ENCODE assay signal across 16 cellular contexts in genomic region chr1:47865881-47866535, GRCh38.
"Had no signal": no experiment of that assay in that cellular context is flagged by ENCODE, and none has a peak within 500 bp of the region (broad histone marks: within the 10 kb centered on the region; RNA-seq: fewer than 3 reads in every experiment).

No MANE protein-coding gene starts in this region.

- H3K4me3 ChIP-seq: adrenal gland, spleen, upper lobe of right lung had no signal

- H3K27me3 ChIP-seq: adrenal gland, upper lobe of right lung had no signal

- H3K9me3 Mint-ChIP-seq: activated naive CD4-positive, alpha-beta T cell treated with anti-CD3 and anti-CD28 coated beads for 36 hours; activated T-helper 1 cell treated with anti-CD3 and anti-CD28 coated beads, Interleukin-12 subunit alpha, Interleukin-12 subunit beta, Interleukin-2, Interleukin-4 antibody, amounts not matched to agents 30 ng/mL and 10 ng/mL and 1 ng/mL, durations not matched to agents 14 hours and 24 hours and 36 hours had no signal

- H3K27me3 Mint-ChIP-seq: activated CD4-positive, alpha-beta T cell treated with anti-CD3 and anti-CD28 coated beads for 36 hours had no signal

- DNase-seq: activated CD4-positive, alpha-beta T cell treated with anti-CD3 and anti-CD28 coated beads for 36 hours; activated CD8-positive, alpha-beta T cell treated with anti-CD3 and anti-CD28 coated beads, Interleukin-2, amount 10 ng/mL, durations not matched to agents 7 days and 5 days; activated naive CD4-positive, alpha-beta T cell treated with anti-CD3 and anti-CD28 coated beads for 36 hours; adrenal gland; central memory CD4-positive, alpha-beta T cell; cortex of kidney; effector memory CD4-positive, alpha-beta T cell; mesenchymal stem cell; posterior cingulate gyrus; right cardiac atrium; spleen; stimulated activated CD4-positive, alpha-beta T cell treated with anti-CD3 and anti-CD28 coated beads, Interleukin-1b, Interleukin-23, amount 100 ng/mL, for 48 hours; stimulated activated naive CD4-positive, alpha-beta T cell; T-helper 9 cell; upper lobe of right lung had no signal

- H3K4me1 ChIP-seq: adrenal gland, spleen, upper lobe of right lung had no signal

- H3K27ac Mint-ChIP-seq: activated CD4-positive, alpha-beta T cell treated with anti-CD3 and anti-CD28 coated beads for 36 hours; activated CD8-positive, alpha-beta T cell treated with anti-CD3 and anti-CD28 coated beads, Interleukin-2, amount 10 ng/mL, durations not matched to agents 7 days and 5 days; activated naive CD4-positive, alpha-beta T cell treated with anti-CD3 and anti-CD28 coated beads for 36 hours; activated T-helper 1 cell treated with anti-CD3 and anti-CD28 coated beads, Interleukin-12 subunit alpha, Interleukin-12 subunit beta, Interleukin-2, Interleukin-4 antibody, amounts not matched to agents 30 ng/mL and 10 ng/mL and 1 ng/mL, durations not matched to agents 14 hours and 24 hours and 36 hours had no signal

- H3K9me3 ChIP-seq: spleen, upper lobe of right lung had no signal

- H3K4me1 Mint-ChIP-seq: activated CD4-positive, alpha-beta T cell treated with anti-CD3 and anti-CD28 coated beads for 36 hours had no signal

- H3K36me3 ChIP-seq: adrenal gland, spleen, upper lobe of right lung had no signal

- H3K4me3 Mint-ChIP-seq: activated CD4-positive, alpha-beta T cell treated with anti-CD3 and anti-CD28 coated beads for 36 hours; activated CD8-positive, alpha-beta T cell treated with anti-CD3 and anti-CD28 coated beads, Interleukin-2, amount 10 ng/mL, durations not matched to agents 7 days and 5 days; activated naive CD4-positive, alpha-beta T cell treated with anti-CD3 and anti-CD28 coated beads for 36 hours; activated T-helper 1 cell treated with anti-CD3 and anti-CD28 coated beads, Interleukin-12 subunit alpha, Interleukin-12 subunit beta, Interleukin-2, Interleukin-4 antibody, amounts not matched to agents 30 ng/mL and 10 ng/mL and 1 ng/mL, durations not matched to agents 14 hours and 24 hours and 36 hours had no signal

- H3K27ac ChIP-seq: adrenal gland, spleen, upper lobe of right lung had no signal
